ENCODE assay signal across 5 cellular contexts in the genomic region with DNA sequence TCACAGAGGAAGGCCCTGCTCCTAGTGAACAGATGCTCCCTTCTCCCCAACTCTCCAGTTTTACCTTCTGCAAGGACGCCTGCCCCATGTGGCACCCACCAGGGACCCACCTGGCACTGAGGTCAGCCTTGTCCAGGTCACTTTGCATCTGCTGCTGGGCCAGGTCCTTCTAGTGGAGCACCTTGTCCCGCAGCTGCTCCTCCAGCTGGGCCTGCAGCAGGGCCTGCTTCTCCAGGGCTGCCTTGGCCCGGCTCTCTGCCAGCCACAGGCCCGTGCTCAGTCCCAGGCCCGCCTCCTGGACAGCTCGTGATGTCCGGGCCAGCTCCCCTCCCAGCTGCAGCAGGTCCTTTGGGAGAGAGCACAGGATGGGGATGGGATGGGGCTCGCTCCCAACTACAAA. TPM values are rescaled to one million over a fixed set of nuclear protein-coding genes. Genes with fewer than 3 reads are reported as not detected.
"Had no signal": no experiment of that assay in that cellular context is flagged by ENCODE, and none has a peak within 500 bp of the region (broad histone marks: within the 10 kb centered on the region; RNA-seq: fewer than 3 reads in every experiment).

No MANE protein-coding gene starts in this region.

RNA-seq across cellular contexts. Expression of gene RNU1-1, which starts 27.8 kb away (rescaled TPM):
- total RNA-seq: GM23248, H4 had no signal

RNA-seq across cellular contexts. Expression of gene SPATA21, which starts 49.1 kb away (rescaled TPM):
- total RNA-seq: GM23248, H4, H7, HT-29, IMR-90 had no signal
